Comparison of ENCODE assay signal across 1 cellular context in the genomic region with DNA sequence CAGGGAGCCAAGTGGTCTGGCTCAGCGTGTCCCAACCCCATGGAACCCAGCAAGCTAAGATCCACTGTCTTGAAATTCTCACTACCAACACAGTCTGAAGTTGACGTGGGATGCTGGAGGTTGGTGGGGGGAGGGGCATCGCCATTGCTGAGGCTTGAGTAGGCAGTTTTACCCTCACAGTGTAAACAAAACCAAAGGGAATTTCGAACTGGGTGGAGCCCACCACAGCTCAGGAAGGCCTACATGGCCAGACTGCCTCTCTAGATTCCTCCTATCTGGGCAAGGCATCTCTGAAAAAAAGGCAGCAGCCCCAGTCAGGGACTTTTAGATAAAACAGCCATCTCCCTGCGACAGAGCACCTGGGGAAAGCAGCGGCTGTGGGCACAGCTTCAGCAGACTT.
TF ChIP-seq lines count a peak whose summit lies in the region.

No MANE protein-coding gene starts in this region.

TF ChIP-seq in WTC11, 78 proteins besides CTCF, POLR2A, EP300 and RAD21 (continued from another document):
- no peak for TF ChIP-seq ZSCAN18 (CRISPR knock-in tag; IDR thresholded peaks at IDR 0.05)
- TF ChIP-seq NFYB (CRISPR knock-in tag; conservative IDR thresholded peaks at IDR 0.05; ENCODE audit: low read depth), result no peak
- no peak for TF ChIP-seq ZNF232 (CRISPR knock-in tag; IDR thresholded peaks at IDR 0.05)
- no peak for TF ChIP-seq ZNF671 (CRISPR knock-in tag; IDR thresholded peaks at IDR 0.05)
- TF ChIP-seq ZNF263 (CRISPR knock-in tag; IDR thresholded peaks at IDR 0.05; ENCODE audit: low read depth), result no peak
- TF ChIP-seq FOXJ3 (CRISPR knock-in tag; IDR thresholded peaks at IDR 0.05; ENCODE audit: borderline replicate concordance), result no peak
- no peak for TF ChIP-seq GTF2I (CRISPR knock-in tag; conservative IDR thresholded peaks at IDR 0.05)
- no peak for TF ChIP-seq SOX15 (CRISPR knock-in tag; IDR thresholded peaks at IDR 0.05)
